Comparison of ENCODE assay signal across 8 cellular contexts in the genomic region with DNA sequence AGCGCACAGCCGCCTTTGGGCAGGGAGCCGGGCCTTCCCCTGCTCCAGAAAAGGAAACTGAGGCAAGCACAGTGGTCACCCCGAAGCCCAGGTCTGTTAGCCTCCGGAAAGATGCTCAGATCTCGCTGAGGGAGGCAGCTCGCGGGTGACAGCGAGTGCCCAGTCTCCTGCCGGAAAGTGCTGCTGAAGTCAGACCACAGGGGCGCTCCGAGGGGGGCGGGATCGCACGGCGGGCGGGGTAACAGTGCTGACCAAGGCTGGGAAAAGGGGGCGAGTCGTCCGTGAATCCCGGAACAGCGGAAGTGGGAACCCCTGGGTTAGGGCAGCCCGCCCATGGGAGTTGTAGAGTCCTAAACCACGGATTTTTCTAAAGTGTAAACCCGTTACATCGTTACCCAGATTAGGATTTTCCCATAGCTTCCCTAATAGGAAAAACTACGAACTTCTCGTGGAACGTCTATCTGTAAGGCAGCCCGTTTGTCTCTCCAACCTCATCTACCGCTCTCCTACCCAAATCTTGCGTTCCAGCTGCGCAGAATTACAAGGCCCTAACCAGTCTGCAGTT. TPM values are rescaled to one million over a fixed set of nuclear protein-coding genes. Genes with fewer than 3 reads are reported as not detected.
DNase-seq lines count a peak whose midpoint lies in the region; ATAC-seq, FAIRE-seq and TF ChIP-seq lines count a peak whose summit lies in the region.

No MANE protein-coding gene starts in this region.

- peak overlapping the region; percentile 80 for H2AFZ ChIP-seq in SK-N-SH (ENCODE audit: low read depth)

- no peaks in the 10 kb centered on the region for H4K20me1 ChIP-seq in SK-N-SH (ENCODE audit: insufficient read depth)

- no peaks in the 10 kb centered on the region for H3K9me3 ChIP-seq in SK-N-SH
- H3K9me3 ChIP-seq in small intestine (ENCODE audit: control insufficient read depth, low read depth), result no peaks in the 10 kb centered on the region

- peaks cover 3% of the 10 kb centered on the region for H3F3A ChIP-seq in SK-N-SH (replicated peaks; ENCODE audit: insufficient read depth)

- peaks cover 39% of the 10 kb centered on the region; the same call in 1 of the 2 replicates for H3K79me2 ChIP-seq in SK-N-SH (ENCODE audit: insufficient read depth)

- peaks cover 9 to 18% of the 10 kb centered on the region in 2 experiments; a peak in 3 of 4 replicates for H3K4me1 ChIP-seq in SK-N-SH (ENCODE audit: control insufficient read depth in 1 of 2, insufficient read depth in 2 of 2, low read depth in 1 of 2, low read length in 1 of 2)
- H3K4me1 ChIP-seq in small intestine (ENCODE audit: control insufficient read depth in 2 of 2, insufficient read depth in 1 of 2, low read depth in 1 of 2, low read length in 1 of 2), result peaks cover 0 to 7% of the 10 kb centered on the region in 2 donors

- TF ChIP-seq EP300 in SK-N-SH (IDR thresholded peaks at IDR 0.05; ENCODE audit: borderline replicate concordance in 1 of 2, low read depth in 1 of 2, low read length in 1 of 2), result no peak

- peaks cover 7 to 18% of the 10 kb centered on the region in 2 experiments for H3K36me3 ChIP-seq in SK-N-SH (replicated peaks in 1 of 2; ENCODE audit: control insufficient read depth in 1 of 2, insufficient read depth in 2 of 2, low read length in 1 of 2)
- no peaks in the 10 kb centered on the region for H3K36me3 ChIP-seq in small intestine (ENCODE audit: control insufficient read depth in 2 of 2, insufficient read depth in 2 of 2, low read length in 2 of 2)

- H3K4me2 ChIP-seq in SK-N-SH, result peak overlapping the region; percentile 94

- POLR2A ChIA-PET in SK-N-SH (lab: Yijun Ruan, JAX), result interaction anchor here (1.4 kb wide), 1 partner anchor 10 kb away, joined by 3 read pairs; no protein-coding TSS in a partner anchor

- H3K9ac ChIP-seq in SK-N-SH, result peak overlapping the region; percentile 73

- no peaks in the 10 kb centered on the region for H3K9me2 ChIP-seq in SK-N-SH

- no peak for FAIRE-seq in small intestine (lab: Jason Lieb, UNC)

- H3K27ac ChIP-seq in SK-N-SH (ENCODE audit: low read depth in 2 of 2, low read length in 1 of 2) (peak overlapping the region; percentile 75 to 80), caudate nucleus (ENCODE audit: low read depth, low read length) (peak overlapping the region; percentile 36), small intestine (ENCODE audit: low read depth in 1 of 2, low read length in 1 of 2) (peak overlapping the region in 1 of 2 donors; percentile 96)

- CTCF ChIA-PET in SK-N-SH (lab: Yijun Ruan, JAX), result interaction anchor here (1.2 to 3.8 kb wide), 2 partner anchors 11 kb away, joined by 3 to 12 read pairs; no protein-coding TSS in a partner anchor

- H3K27me3 ChIP-seq in SK-N-SH (ENCODE audit: insufficient read depth), result no peaks in the 10 kb centered on the region
- no peaks in the 10 kb centered on the region for H3K27me3 ChIP-seq in small intestine (ENCODE audit: control insufficient read depth in 2 of 2, insufficient read depth in 2 of 2, low read length in 2 of 2)

- no peak for TF ChIP-seq CTCF in SK-N-SH (IDR thresholded peaks at IDR 0.05)

- TF ChIP-seq RAD21 in SK-N-SH (IDR thresholded peaks at IDR 0.05; ENCODE audit: low read length), result no peak

- H3K4me3 ChIP-seq in SK-N-SH (ENCODE audit: low read depth in 2 of 2, low read length in 1 of 2) (peak overlapping the region; percentile 89 to 93), small intestine (ENCODE audit: low read depth in 1 of 2, low read length in 2 of 2) (peak overlapping the region; percentile 81 to 90)

- WGBS in SK-N-SH (ENCODE audit: low lambda C conversion rate), result 6% methylated on average over 14 of the region's 33 CpGs
- WGBS in small intestine, 3 donors, result 7 to 8% (median 8%) methylated on average over 33 of the region's 33 CpGs

- ATAC-seq in GM19324 (IDR thresholded peaks at IDR 0.05; ENCODE audit: low FRiP score, unreplicated experiment), result peak; percentile 33
- peak; percentile 28 for ATAC-seq in HG03342 (IDR thresholded peaks at IDR 0.05; ENCODE audit: unreplicated experiment)

- peak; percentile 52 for DNase-seq in COLO668 (lab: John Stamatoyannopoulos, UW; ENCODE audit: unreplicated experiment)
- peak; percentile 85 for DNase-seq in SK-N-SH
- DNase-seq in caudate nucleus (lab: John Stamatoyannopoulos, UW), result peak in 11 of 61 donors; percentile 20 to 70 (median 54)
- DNase-seq in iris pigment epithelial cell (ENCODE audit: low read depth), result peak; percentile 63
- DNase-seq in small intestine, result peak; percentile 11
- no peak for DNase-seq in SKM-1 (lab: John Stamatoyannopoulos, UW; ENCODE audit: unreplicated experiment)

TF ChIP-seq in SK-N-SH, 30 proteins besides CTCF, POLR2A, EP300 and RAD21 (continues in another document):
- TF ChIP-seq, protein P1, sequence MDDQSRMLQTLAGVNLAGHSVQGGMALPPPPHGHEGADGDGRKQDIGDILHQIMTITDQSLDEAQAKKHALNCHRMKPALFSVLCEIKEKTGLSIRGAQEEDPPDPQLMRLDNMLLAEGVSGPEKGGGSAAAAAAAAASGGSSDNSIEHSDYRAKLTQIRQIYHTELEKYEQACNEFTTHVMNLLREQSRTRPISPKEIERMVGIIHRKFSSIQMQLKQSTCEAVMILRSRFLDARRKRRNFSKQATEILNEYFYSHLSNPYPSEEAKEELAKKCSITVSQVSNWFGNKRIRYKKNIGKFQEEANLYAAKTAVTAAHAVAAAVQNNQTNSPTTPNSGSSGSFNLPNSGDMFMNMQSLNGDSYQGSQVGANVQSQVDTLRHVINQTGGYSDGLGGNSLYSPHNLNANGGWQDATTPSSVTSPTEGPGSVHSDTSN (IDR thresholded peaks at IDR 0.05), result no peak
- TF ChIP-seq CHD2 (IDR thresholded peaks at IDR 0.05; ENCODE audit: low read length, partially characterized antibody), result peak; percentile 15
- TF ChIP-seq TEAD4 (IDR thresholded peaks at IDR 0.05; ENCODE audit: borderline replicate concordance, insufficient read depth), result no peak
- TF ChIP-seq RFX5 (IDR thresholded peaks at IDR 0.05; ENCODE audit: low read length), result no peak
- TF ChIP-seq ELF1 (IDR thresholded peaks at IDR 0.05), result peak; percentile 49; the same call in 1 of the 2 replicates
- no peak for TF ChIP-seq MEF2A (IDR thresholded peaks at IDR 0.05; ENCODE audit: borderline replicate concordance, low read depth)
- no peak for TF ChIP-seq TCF12 (IDR thresholded peaks at IDR 0.05)
- 0 out of 2 replicates have a peak, but pooled peaks have one; percentile 21 for TF ChIP-seq MAX (IDR thresholded peaks at IDR 0.05; ENCODE audit: low read depth)
- TF ChIP-seq MXI1 (IDR thresholded peaks at IDR 0.05; ENCODE audit: low read depth, low read length), result peak; percentile 52; the same call in 1 of the 2 replicates
- TF ChIP-seq, protein P2, sequence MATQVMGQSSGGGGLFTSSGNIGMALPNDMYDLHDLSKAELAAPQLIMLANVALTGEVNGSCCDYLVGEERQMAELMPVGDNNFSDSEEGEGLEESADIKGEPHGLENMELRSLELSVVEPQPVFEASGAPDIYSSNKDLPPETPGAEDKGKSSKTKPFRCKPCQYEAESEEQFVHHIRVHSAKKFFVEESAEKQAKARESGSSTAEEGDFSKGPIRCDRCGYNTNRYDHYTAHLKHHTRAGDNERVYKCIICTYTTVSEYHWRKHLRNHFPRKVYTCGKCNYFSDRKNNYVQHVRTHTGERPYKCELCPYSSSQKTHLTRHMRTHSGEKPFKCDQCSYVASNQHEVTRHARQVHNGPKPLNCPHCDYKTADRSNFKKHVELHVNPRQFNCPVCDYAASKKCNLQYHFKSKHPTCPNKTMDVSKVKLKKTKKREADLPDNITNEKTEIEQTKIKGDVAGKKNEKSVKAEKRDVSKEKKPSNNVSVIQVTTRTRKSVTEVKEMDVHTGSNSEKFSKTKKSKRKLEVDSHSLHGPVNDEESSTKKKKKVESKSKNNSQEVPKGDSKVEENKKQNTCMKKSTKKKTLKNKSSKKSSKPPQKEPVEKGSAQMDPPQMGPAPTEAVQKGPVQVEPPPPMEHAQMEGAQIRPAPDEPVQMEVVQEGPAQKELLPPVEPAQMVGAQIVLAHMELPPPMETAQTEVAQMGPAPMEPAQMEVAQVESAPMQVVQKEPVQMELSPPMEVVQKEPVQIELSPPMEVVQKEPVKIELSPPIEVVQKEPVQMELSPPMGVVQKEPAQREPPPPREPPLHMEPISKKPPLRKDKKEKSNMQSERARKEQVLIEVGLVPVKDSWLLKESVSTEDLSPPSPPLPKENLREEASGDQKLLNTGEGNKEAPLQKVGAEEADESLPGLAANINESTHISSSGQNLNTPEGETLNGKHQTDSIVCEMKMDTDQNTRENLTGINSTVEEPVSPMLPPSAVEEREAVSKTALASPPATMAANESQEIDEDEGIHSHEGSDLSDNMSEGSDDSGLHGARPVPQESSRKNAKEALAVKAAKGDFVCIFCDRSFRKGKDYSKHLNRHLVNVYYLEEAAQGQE (IDR thresholded peaks at IDR 0.05; ENCODE audit: low read depth, low read length), result no peak
- no peak for TF ChIP-seq JUND (IDR thresholded peaks at IDR 0.05)
- no peak for TF ChIP-seq RXRA (IDR thresholded peaks at IDR 0.05; ENCODE audit: borderline replicate concordance, low read depth)
- no peak for TF ChIP-seq RCOR1 (IDR thresholded peaks at IDR 0.05; ENCODE audit: low read length)

RNA-seq across cellular contexts. Expression of gene VPS16, which starts 0.5 kb away (rescaled TPM):
- 62.0 and 78.4 TPM in 2 replicates for polyA plus RNA-seq in SK-N-SH (2012; rRNA removed)
- 25.1 and 33.3 TPM in 2 replicates for polyA plus RNA-seq in SK-N-SH (2012; cell fraction: cytosol; rRNA removed)
- 293 and 305 TPM in 2 replicates for polyA plus RNA-seq in SK-N-SH (2012; cell fraction: nucleus; rRNA removed)
- 10 to 100 TPM; 29.3 to 94.6 (median 73.4) TPM for polyA plus RNA-seq in small intestine

RNA-seq across cellular contexts. Expression of gene PCED1A, which starts 0.6 kb away (rescaled TPM):
- polyA plus RNA-seq in SK-N-SH (2012; rRNA removed) (65.2 and 73.6 TPM in 2 replicates), small intestine (10 to 100 TPM; 19.9 to 63.3 (median 34.3) TPM)
- polyA plus RNA-seq in SK-N-SH (2012; cell fraction: cytosol; rRNA removed), result 16.3 and 21.7 TPM in 2 replicates
- 566 and 689 TPM in 2 replicates for polyA plus RNA-seq in SK-N-SH (2012; cell fraction: nucleus; rRNA removed)

RNA-seq across cellular contexts. Expression of gene TMEM239, which starts 24.9 kb away (rescaled TPM):
- polyA plus RNA-seq in SK-N-SH (2012; rRNA removed) (0.02 and 0.10 TPM in 2 replicates), small intestine (not detected)
- 0.03 and 0.05 TPM in 2 replicates for polyA plus RNA-seq in SK-N-SH (2012; cell fraction: cytosol; rRNA removed)
- polyA plus RNA-seq in SK-N-SH (2012; cell fraction: nucleus; rRNA removed), result 0.46 and 0.64 TPM in 2 replicates

RNA-seq across cellular contexts. Expression of gene C20orf141, which starts 26.3 kb away (rescaled TPM):
- polyA plus RNA-seq in SK-N-SH (2012; rRNA removed) (1.1 and 1.2 TPM in 2 replicates), small intestine (not detected)
- 0.17 and 0.87 TPM in 2 replicates for polyA plus RNA-seq in SK-N-SH (2012; cell fraction: cytosol; rRNA removed)
- polyA plus RNA-seq in SK-N-SH (2012; cell fraction: nucleus; rRNA removed), result 0.34 and 0.79 TPM in 2 replicates

RNA-seq across cellular contexts. Expression of gene PTPRA, which starts 32.2 kb away (rescaled TPM):
- polyA plus RNA-seq in SK-N-SH (2012; rRNA removed) (47.6 and 55.4 TPM in 2 replicates), small intestine (10 to 100 TPM in 1 of 3 donors, 1 to 10 TPM in 2; 7.4 to 28.6 (median 7.8) TPM)
- 62.0 and 65.9 TPM in 2 replicates for polyA plus RNA-seq in SK-N-SH (2012; cell fraction: cytosol; rRNA removed)
- 45.0 and 59.2 TPM in 2 replicates for polyA plus RNA-seq in SK-N-SH (2012; cell fraction: nucleus; rRNA removed)
